In the genomic region with DNA sequence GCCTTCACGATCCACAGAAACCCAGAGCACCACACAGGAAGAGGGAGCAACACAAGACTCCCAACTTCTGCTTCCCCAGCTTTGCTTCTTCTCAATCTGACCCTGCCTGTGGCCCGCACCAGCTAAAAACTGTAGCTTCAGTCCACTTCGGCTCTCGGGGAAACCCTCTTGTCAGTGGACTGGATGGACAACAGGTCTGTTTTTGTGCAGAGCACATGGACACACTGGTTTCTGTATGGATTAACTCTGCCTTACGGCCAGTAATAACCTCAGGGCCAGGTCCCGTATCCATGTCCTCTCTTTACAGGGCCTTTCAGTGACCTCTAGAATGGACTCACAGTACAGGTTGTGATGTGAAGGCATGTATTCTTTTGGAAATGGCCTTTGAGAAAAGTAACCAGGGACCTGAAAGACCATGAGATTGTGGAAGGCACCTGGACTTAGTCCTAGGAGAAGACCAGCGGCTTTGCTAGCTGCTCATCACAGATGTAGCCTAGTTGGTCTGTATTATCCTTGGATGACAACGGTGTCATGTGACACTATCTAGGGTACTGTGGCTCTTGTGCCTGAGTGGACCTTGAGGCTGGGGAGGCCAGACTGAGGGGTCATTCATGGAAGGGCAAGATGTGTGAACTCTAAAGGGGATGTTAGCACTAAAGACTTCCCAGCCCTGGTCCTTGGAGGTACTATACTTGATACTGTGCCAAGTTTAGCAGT, we compare ENCODE assay signal across 2 cellular contexts.
TF ChIP-seq lines count a peak whose summit lies in the region.

No MANE protein-coding gene starts in this region.

TF ChIP-seq in HCT116, 20 proteins besides CTCF, POLR2A, EP300 and RAD21:
- TF ChIP-seq ZFX (IDR thresholded peaks at IDR 0.05) = no peak
- no peak for TF ChIP-seq SP1 (IDR thresholded peaks at IDR 0.05; ENCODE audit: low read depth)
- TF ChIP-seq SRF (IDR thresholded peaks at IDR 0.05; ENCODE audit: low read depth) = no peak
- no peak for TF ChIP-seq EZH2phosphoT487 (IDR thresholded peaks at IDR 0.05; ENCODE audit: borderline replicate concordance)
- TF ChIP-seq POLR2AphosphoS5 (IDR thresholded peaks at IDR 0.05; ENCODE audit: low read depth, low read length) = no peak
- TF ChIP-seq, protein P1, sequence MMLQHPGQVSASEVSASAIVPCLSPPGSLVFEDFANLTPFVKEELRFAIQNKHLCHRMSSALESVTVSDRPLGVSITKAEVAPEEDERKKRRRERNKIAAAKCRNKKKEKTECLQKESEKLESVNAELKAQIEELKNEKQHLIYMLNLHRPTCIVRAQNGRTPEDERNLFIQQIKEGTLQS (IDR thresholded peaks at IDR 0.05) = no peak
- TF ChIP-seq ELF1 (IDR thresholded peaks at IDR 0.05; ENCODE audit: borderline replicate concordance, low read depth) = no peak
- TF ChIP-seq, protein P2, sequence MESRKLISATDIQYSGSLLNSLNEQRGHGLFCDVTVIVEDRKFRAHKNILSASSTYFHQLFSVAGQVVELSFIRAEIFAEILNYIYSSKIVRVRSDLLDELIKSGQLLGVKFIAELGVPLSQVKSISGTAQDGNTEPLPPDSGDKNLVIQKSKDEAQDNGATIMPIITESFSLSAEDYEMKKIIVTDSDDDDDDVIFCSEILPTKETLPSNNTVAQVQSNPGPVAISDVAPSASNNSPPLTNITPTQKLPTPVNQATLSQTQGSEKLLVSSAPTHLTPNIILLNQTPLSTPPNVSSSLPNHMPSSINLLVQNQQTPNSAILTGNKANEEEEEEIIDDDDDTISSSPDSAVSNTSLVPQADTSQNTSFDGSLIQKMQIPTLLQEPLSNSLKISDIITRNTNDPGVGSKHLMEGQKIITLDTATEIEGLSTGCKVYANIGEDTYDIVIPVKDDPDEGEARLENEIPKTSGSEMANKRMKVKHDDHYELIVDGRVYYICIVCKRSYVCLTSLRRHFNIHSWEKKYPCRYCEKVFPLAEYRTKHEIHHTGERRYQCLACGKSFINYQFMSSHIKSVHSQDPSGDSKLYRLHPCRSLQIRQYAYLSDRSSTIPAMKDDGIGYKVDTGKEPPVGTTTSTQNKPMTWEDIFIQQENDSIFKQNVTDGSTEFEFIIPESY (IDR thresholded peaks at IDR 0.05; ENCODE audit: extremely low read depth, insufficient replicate concordance, low read length) = no peak
- no peak for TF ChIP-seq SIN3A (IDR thresholded peaks at IDR 0.05; ENCODE audit: low read depth)
- TF ChIP-seq TCF7L2 (IDR thresholded peaks at IDR 0.05; ENCODE audit: borderline replicate concordance, extremely low read depth, insufficient read depth, insufficient read length) = no peak
- no peak for TF ChIP-seq YY1 (IDR thresholded peaks at IDR 0.05; ENCODE audit: extremely low read depth, insufficient replicate concordance, low read depth, low read length)
- TF ChIP-seq FOSL1 (IDR thresholded peaks at IDR 0.05; ENCODE audit: low read depth) = no peak
- no peak for TF ChIP-seq JUND (IDR thresholded peaks at IDR 0.05)
- TF ChIP-seq MAX (IDR thresholded peaks at IDR 0.05) = no peak

TF ChIP-seq in GM12878, 131 proteins besides CTCF, POLR2A, EP300 and RAD21:
- 0 out of 2 replicates have a peak, but pooled peaks have one; percentile 36 for TF ChIP-seq SMAD5 (IDR thresholded peaks at IDR 0.05; ENCODE audit: low read depth)
- no peak for TF ChIP-seq EED (IDR thresholded peaks at IDR 0.05; ENCODE audit: low read depth)
- no peak for TF ChIP-seq E2F4 (IDR thresholded peaks at IDR 0.05; ENCODE audit: low read depth, low read length)
- no peak for TF ChIP-seq TAF1 (IDR thresholded peaks at IDR 0.05; ENCODE audit: borderline replicate concordance, low read depth, low read length)
- TF ChIP-seq POLR2AphosphoS5 (IDR thresholded peaks at IDR 0.05; ENCODE audit: low read length) = peak; percentile 78
- TF ChIP-seq ZBED1 (IDR thresholded peaks at IDR 0.05; ENCODE audit: borderline replicate concordance) = 0 out of 2 replicates have a peak, but pooled peaks have one; percentile 33
